In the genomic region with DNA sequence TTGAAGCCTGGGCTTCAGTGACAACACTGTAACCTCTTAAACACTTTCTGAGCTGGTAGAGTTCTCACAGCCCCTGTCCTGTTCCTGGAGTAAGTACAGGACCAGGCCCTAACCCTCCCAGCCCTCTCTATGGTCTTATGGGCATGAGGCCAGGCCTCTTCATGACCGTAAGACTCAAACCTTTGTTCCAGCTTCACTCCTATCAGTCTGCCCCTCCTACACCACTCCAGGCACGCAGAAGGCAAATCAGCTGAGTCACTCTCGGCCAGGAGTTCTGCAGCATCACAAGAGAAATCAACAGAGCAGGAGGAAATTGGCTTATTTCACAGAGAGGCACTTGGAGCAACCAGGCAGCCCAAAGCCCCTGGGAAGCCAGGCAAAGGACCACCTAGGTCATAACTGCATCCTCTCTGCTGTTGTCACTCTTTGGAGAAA, we compare ENCODE assay signal across 1 cellular context.
TF ChIP-seq lines count a peak whose summit lies in the region.

No MANE protein-coding gene starts in this region.

TF ChIP-seq in HepG2, 621 proteins besides CTCF, POLR2A, EP300 and RAD21 (continued from another document and continues in another):
- no peak for TF ChIP-seq REL (CRISPR knock-in tag; conservative IDR thresholded peaks at IDR 0.05)
- TF ChIP-seq, protein P1, sequence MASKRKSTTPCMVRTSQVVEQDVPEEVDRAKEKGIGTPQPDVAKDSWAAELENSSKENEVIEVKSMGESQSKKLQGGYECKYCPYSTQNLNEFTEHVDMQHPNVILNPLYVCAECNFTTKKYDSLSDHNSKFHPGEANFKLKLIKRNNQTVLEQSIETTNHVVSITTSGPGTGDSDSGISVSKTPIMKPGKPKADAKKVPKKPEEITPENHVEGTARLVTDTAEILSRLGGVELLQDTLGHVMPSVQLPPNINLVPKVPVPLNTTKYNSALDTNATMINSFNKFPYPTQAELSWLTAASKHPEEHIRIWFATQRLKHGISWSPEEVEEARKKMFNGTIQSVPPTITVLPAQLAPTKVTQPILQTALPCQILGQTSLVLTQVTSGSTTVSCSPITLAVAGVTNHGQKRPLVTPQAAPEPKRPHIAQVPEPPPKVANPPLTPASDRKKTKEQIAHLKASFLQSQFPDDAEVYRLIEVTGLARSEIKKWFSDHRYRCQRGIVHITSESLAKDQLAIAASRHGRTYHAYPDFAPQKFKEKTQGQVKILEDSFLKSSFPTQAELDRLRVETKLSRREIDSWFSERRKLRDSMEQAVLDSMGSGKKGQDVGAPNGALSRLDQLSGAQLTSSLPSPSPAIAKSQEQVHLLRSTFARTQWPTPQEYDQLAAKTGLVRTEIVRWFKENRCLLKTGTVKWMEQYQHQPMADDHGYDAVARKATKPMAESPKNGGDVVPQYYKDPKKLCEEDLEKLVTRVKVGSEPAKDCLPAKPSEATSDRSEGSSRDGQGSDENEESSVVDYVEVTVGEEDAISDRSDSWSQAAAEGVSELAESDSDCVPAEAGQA (IDR thresholded peaks at IDR 0.05; ENCODE audit: low read depth), result no peak
- TF ChIP-seq, protein P1 (CRISPR knock-in tag; IDR thresholded peaks at IDR 0.05; ENCODE audit: borderline replicate concordance), result no peak
- TF ChIP-seq ZFYVE20 (CRISPR knock-in tag; IDR thresholded peaks at IDR 0.05; ENCODE audit: borderline replicate concordance, low read depth), result no peak
- TF ChIP-seq RXRA (CRISPR knock-in tag; IDR thresholded peaks at IDR 0.05), result peak; percentile 67; the same call in 1 of the 2 replicates
- peak; percentile 85 for TF ChIP-seq FOSL2 (CRISPR knock-in tag; IDR thresholded peaks at IDR 0.05)
- TF ChIP-seq MIER3 (CRISPR knock-in tag; IDR thresholded peaks at IDR 0.05; ENCODE audit: borderline replicate concordance), result no peak
- TF ChIP-seq RXRB (CRISPR knock-in tag; IDR thresholded peaks at IDR 0.05; ENCODE audit: borderline replicate concordance), result peak; percentile 50; the same call in 1 of the 2 replicates
- no peak for TF ChIP-seq ZBTB42 (CRISPR knock-in tag; IDR thresholded peaks at IDR 0.05)
- TF ChIP-seq, protein P2, sequence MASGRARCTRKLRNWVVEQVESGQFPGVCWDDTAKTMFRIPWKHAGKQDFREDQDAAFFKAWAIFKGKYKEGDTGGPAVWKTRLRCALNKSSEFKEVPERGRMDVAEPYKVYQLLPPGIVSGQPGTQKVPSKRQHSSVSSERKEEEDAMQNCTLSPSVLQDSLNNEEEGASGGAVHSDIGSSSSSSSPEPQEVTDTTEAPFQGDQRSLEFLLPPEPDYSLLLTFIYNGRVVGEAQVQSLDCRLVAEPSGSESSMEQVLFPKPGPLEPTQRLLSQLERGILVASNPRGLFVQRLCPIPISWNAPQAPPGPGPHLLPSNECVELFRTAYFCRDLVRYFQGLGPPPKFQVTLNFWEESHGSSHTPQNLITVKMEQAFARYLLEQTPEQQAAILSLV (CRISPR knock-in tag; IDR thresholded peaks at IDR 0.05; ENCODE audit: borderline replicate concordance), result peak; percentile 85
- TF ChIP-seq ZNF777 (CRISPR knock-in tag; IDR thresholded peaks at IDR 0.05), result no peak
- TF ChIP-seq FIP1L1 (IDR thresholded peaks at IDR 0.05; ENCODE audit: borderline replicate concordance, insufficient read depth, low read depth, low read length), result 0 out of 2 replicates have a peak, but pooled peaks have one; percentile 42
- TF ChIP-seq, protein P3, sequence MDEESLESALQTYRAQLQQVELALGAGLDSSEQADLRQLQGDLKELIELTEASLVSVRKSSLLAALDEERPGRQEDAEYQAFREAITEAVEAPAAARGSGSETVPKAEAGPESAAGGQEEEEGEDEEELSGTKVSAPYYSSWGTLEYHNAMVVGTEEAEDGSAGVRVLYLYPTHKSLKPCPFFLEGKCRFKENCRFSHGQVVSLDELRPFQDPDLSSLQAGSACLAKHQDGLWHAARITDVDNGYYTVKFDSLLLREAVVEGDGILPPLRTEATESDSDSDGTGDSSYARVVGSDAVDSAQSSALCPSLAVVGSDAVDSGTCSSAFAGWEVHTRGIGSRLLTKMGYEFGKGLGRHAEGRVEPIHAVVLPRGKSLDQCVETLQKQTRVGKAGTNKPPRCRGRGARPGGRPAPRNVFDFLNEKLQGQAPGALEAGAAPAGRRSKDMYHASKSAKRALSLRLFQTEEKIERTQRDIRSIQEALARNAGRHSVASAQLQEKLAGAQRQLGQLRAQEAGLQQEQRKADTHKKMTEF (CRISPR knock-in tag; IDR thresholded peaks at IDR 0.05), result no peak
- TF ChIP-seq SP5 (CRISPR knock-in tag; IDR thresholded peaks at IDR 0.05; ENCODE audit: borderline replicate concordance, low read depth), result peak; percentile 91
- peak; percentile 70; the same call in 1 of the 2 replicates for TF ChIP-seq KDM2A (CRISPR knock-in tag; IDR thresholded peaks at IDR 0.05; ENCODE audit: borderline replicate concordance, low read depth)
- peak; percentile 30; the same call in 1 of the 2 replicates for TF ChIP-seq ELF1 (CRISPR knock-in tag; IDR thresholded peaks at IDR 0.05)
- TF ChIP-seq, protein P4, sequence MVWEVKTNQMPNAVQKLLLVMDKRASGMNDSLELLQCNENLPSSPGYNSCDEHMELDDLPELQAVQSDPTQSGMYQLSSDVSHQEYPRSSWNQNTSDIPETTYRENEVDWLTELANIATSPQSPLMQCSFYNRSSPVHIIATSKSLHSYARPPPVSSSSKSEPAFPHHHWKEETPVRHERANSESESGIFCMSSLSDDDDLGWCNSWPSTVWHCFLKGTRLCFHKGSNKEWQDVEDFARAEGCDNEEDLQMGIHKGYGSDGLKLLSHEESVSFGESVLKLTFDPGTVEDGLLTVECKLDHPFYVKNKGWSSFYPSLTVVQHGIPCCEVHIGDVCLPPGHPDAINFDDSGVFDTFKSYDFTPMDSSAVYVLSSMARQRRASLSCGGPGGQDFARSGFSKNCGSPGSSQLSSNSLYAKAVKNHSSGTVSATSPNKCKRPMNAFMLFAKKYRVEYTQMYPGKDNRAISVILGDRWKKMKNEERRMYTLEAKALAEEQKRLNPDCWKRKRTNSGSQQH (CRISPR knock-in tag; IDR thresholded peaks at IDR 0.05; ENCODE audit: low read depth), result peak; percentile 79; the same call in 1 of the 2 replicates
- peak; percentile 53; the same call in 1 of the 2 replicates for TF ChIP-seq TBX2 (CRISPR knock-in tag; IDR thresholded peaks at IDR 0.05; ENCODE audit: borderline replicate concordance)
- no peak for TF ChIP-seq U2AF1 (optimal IDR thresholded peaks at IDR 0.05; ENCODE audit: low read depth, low read length)
- no peak for TF ChIP-seq ZNF468 (CRISPR knock-in tag; IDR thresholded peaks at IDR 0.05)
- TF ChIP-seq, protein P5, sequence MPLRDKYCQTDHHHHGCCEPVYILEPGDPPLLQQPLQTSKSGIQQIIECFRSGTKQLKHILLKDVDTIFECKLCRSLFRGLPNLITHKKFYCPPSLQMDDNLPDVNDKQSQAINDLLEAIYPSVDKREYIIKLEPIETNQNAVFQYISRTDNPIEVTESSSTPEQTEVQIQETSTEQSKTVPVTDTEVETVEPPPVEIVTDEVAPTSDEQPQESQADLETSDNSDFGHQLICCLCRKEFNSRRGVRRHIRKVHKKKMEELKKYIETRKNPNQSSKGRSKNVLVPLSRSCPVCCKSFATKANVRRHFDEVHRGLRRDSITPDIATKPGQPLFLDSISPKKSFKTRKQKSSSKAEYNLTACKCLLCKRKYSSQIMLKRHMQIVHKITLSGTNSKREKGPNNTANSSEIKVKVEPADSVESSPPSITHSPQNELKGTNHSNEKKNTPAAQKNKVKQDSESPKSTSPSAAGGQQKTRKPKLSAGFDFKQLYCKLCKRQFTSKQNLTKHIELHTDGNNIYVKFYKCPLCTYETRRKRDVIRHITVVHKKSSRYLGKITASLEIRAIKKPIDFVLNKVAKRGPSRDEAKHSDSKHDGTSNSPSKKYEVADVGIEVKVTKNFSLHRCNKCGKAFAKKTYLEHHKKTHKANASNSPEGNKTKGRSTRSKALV (CRISPR knock-in tag; IDR thresholded peaks at IDR 0.05), result no peak
- TF ChIP-seq ZNF253 (CRISPR knock-in tag; IDR thresholded peaks at IDR 0.05; ENCODE audit: borderline replicate concordance), result no peak
- TF ChIP-seq, protein P6, sequence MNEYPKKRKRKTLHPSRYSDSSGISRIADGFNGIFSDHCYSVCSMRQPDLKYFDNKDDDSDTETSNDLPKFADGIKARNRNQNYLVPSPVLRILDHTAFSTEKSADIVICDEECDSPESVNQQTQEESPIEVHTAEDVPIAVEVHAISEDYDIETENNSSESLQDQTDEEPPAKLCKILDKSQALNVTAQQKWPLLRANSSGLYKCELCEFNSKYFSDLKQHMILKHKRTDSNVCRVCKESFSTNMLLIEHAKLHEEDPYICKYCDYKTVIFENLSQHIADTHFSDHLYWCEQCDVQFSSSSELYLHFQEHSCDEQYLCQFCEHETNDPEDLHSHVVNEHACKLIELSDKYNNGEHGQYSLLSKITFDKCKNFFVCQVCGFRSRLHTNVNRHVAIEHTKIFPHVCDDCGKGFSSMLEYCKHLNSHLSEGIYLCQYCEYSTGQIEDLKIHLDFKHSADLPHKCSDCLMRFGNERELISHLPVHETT (CRISPR knock-in tag; conservative IDR thresholded peaks at IDR 0.05), result no peak
- no peak for TF ChIP-seq CREM (IDR thresholded peaks at IDR 0.05)
- no peak for TF ChIP-seq CREM (CRISPR knock-in tag; IDR thresholded peaks at IDR 0.05)
- TF ChIP-seq ZNF792 (CRISPR knock-in tag; IDR thresholded peaks at IDR 0.05), result 0 out of 2 replicates have a peak, but pooled peaks have one; percentile 48
- TF ChIP-seq MAZ (IDR thresholded peaks at IDR 0.05; ENCODE audit: borderline replicate concordance, low read depth, low read length), result no peak
- TF ChIP-seq MAZ (CRISPR knock-in tag; IDR thresholded peaks at IDR 0.05; ENCODE audit: low read depth), result no peak; the same call in 1 of the 2 replicates
- 0 out of 2 replicates have a peak, but pooled peaks have one; percentile 72 for TF ChIP-seq DNMT3B (CRISPR knock-in tag; conservative IDR thresholded peaks at IDR 0.05)
- TF ChIP-seq, protein P7, sequence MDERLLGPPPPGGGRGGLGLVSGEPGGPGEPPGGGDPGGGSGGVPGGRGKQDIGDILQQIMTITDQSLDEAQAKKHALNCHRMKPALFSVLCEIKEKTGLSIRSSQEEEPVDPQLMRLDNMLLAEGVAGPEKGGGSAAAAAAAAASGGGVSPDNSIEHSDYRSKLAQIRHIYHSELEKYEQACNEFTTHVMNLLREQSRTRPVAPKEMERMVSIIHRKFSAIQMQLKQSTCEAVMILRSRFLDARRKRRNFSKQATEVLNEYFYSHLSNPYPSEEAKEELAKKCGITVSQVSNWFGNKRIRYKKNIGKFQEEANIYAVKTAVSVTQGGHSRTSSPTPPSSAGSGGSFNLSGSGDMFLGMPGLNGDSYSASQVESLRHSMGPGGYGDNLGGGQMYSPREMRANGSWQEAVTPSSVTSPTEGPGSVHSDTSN (CRISPR knock-in tag; IDR thresholded peaks at IDR 0.05), result no peak
- TF ChIP-seq, protein P8, sequence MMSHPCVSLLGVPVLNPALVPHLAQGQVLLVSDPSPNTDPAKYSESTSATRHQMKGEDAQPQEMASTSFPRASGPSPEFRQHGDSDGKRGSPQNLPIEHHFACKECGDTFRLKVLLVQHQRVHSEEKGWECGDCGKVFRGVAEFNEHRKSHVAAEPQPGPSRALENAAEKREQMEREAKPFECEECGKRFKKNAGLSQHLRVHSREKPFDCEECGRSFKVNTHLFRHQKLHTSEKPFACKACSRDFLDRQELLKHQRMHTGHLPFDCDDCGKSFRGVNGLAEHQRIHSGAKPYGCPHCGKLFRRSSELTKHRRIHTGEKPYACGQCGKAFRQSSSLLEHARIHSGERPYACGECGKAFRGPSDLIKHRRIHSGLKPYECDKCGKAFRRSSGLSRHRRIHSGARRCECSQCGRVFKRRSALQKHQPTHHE (CRISPR knock-in tag; IDR thresholded peaks at IDR 0.05; ENCODE audit: borderline replicate concordance), result no peak
- no peak for TF ChIP-seq IRX3 (CRISPR knock-in tag; IDR thresholded peaks at IDR 0.05; ENCODE audit: borderline replicate concordance, low read depth)
- TF ChIP-seq, protein P9, sequence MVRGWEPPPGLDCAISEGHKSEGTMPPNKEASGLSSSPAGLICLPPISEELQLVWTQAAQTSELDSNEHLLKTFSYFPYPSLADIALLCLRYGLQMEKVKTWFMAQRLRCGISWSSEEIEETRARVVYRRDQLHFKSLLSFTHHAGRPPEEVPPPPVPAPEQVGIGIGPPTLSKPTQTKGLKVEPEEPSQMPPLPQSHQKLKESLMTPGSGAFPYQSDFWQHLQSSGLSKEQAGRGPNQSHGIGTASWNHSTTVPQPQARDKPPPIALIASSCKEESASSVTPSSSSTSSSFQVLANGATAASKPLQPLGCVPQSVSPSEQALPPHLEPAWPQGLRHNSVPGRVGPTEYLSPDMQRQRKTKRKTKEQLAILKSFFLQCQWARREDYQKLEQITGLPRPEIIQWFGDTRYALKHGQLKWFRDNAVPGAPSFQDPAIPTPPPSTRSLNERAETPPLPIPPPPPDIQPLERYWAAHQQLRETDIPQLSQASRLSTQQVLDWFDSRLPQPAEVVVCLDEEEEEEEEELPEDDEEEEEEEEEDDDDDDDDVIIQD (CRISPR knock-in tag; IDR thresholded peaks at IDR 0.05; ENCODE audit: low read depth), result peak; percentile 59; the same call in 1 of the 2 replicates
- peak; percentile 41 for TF ChIP-seq PHF5A (CRISPR knock-in tag; IDR thresholded peaks at IDR 0.05; ENCODE audit: low read depth, unreplicated experiment)
- peak; percentile 81 for TF ChIP-seq XRCC5 (optimal IDR thresholded peaks at IDR 0.05; ENCODE audit: low read length)
- TF ChIP-seq, protein P10, sequence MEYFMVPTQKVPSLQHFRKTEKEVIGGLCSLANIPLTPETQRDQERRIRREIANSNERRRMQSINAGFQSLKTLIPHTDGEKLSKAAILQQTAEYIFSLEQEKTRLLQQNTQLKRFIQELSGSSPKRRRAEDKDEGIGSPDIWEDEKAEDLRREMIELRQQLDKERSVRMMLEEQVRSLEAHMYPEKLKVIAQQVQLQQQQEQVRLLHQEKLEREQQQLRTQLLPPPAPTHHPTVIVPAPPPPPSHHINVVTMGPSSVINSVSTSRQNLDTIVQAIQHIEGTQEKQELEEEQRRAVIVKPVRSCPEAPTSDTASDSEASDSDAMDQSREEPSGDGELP (IDR thresholded peaks at IDR 0.05; ENCODE audit: borderline replicate concordance, low read depth), result peak; percentile 90; the same call in 1 of the 2 replicates
- TF ChIP-seq SPEN (CRISPR knock-in tag; IDR thresholded peaks at IDR 0.05; ENCODE audit: low read depth), result 0 out of 2 replicates have a peak, but pooled peaks have one; percentile 18
- 0 out of 2 replicates have a peak, but pooled peaks have one; percentile 29 for TF ChIP-seq YEATS2 (CRISPR knock-in tag; IDR thresholded peaks at IDR 0.05; ENCODE audit: borderline replicate concordance)
- 0 out of 2 replicates have a peak, but pooled peaks have one; percentile 26 for TF ChIP-seq NCOA2 (CRISPR knock-in tag; IDR thresholded peaks at IDR 0.05)
- 0 out of 2 replicates have a peak, but pooled peaks have one; percentile 32 for TF ChIP-seq ZBTB7A (CRISPR knock-in tag; IDR thresholded peaks at IDR 0.05)
